1 cellular context compared by ENCODE assay signal in the genomic region with DNA sequence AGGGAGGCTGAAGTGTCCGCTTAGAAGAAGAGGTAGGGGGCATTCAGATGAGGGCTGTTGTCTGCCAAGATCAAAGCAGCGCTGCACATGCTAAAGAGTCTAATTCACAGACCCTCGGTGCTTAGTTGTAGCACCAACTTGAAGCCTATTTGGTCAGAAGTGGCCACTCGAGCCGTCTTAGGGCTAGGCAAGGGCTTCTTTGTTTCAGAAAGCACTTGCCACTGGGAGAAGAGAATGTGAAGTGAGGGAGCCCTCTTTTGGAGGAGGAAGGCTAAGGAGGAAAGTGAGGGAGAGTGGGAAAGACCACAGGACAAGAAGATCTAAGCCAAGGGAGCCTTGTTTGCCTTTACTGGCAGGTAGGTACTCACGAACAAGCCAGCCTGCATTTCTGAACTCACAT.
TF ChIP-seq lines count a peak whose summit lies in the region.

No MANE protein-coding gene starts in this region.

TF ChIP-seq in IMR-90, 13 proteins besides CTCF, POLR2A, EP300 and RAD21 (continued from another document):
- no peak for TF ChIP-seq NFE2L2 (IDR thresholded peaks at IDR 0.05; ENCODE audit: low read depth, low read length)
